Comparison of ENCODE assay signal across 1 cellular context in genomic region chr11:44139565-44140313, GRCh38.
TF ChIP-seq lines count a peak whose summit lies in the region.

No MANE protein-coding gene starts in this region.

TF ChIP-seq in HEK293, 187 proteins besides CTCF, POLR2A, EP300 and RAD21 (continued from another document and continues in another):
- TF ChIP-seq KLF17 (tag by site-specific recombination; IDR thresholded peaks at IDR 0.05) (no peak), ZXDB (tag by site-specific recombination; IDR thresholded peaks at IDR 0.05) (peak; percentile 95), ZNF26 (tag by site-specific recombination; IDR thresholded peaks at IDR 0.05) (no peak), ZFP3 (tag by site-specific recombination; IDR thresholded peaks at IDR 0.05; ENCODE audit: low read depth) (no peak), BCL11A (tag by site-specific recombination; IDR thresholded peaks at IDR 0.05; ENCODE audit: low read depth) (no peak), KLF9 (tag by site-specific recombination; IDR thresholded peaks at IDR 0.05; ENCODE audit: low read depth) (no peak), BCL11B (tag by site-specific recombination; IDR thresholded peaks at IDR 0.05; ENCODE audit: low read depth) (no peak), ZNF114 (tag by site-specific recombination; IDR thresholded peaks at IDR 0.05) (no peak), ZSCAN16 (tag by site-specific recombination; IDR thresholded peaks at IDR 0.05) (no peak), PATZ1 (tag by site-specific recombination; IDR thresholded peaks at IDR 0.05) (no peak), ZNF140 (tag by site-specific recombination; IDR thresholded peaks at IDR 0.05) (no peak), ZNF518A (tag by site-specific recombination; conservative IDR thresholded peaks at IDR 0.05; ENCODE audit: low read depth) (no peak), ZBTB49 (tag by site-specific recombination; IDR thresholded peaks at IDR 0.05; ENCODE audit: low read depth) (no peak), ZNF645 (tag by site-specific recombination; IDR thresholded peaks at IDR 0.05) (no peak), ZNF792 (tag by site-specific recombination; IDR thresholded peaks at IDR 0.05) (no peak), ZNF776 (tag by site-specific recombination; IDR thresholded peaks at IDR 0.05; ENCODE audit: borderline replicate concordance) (no peak), HOXD13 (CRISPR knock-in tag; IDR thresholded peaks at IDR 0.05; ENCODE audit: borderline replicate concordance) (peak; percentile 68; the same call in 1 of the 2 replicates), ZNF416 (tag by site-specific recombination; IDR thresholded peaks at IDR 0.05) (no peak), ZNF544 (tag by site-specific recombination; IDR thresholded peaks at IDR 0.05) (no peak), ZNF76 (tag by site-specific recombination; IDR thresholded peaks at IDR 0.05; ENCODE audit: borderline replicate concordance, low read depth) (no peak), ZNF341 (tag by site-specific recombination; IDR thresholded peaks at IDR 0.05; ENCODE audit: low read depth) (0 out of 2 replicates have a peak, but pooled peaks have one; percentile 51), ZNF654 (tag by site-specific recombination; IDR thresholded peaks at IDR 0.05; ENCODE audit: low read depth) (no peak), ZNF639 (tag by site-specific recombination; IDR thresholded peaks at IDR 0.05) (no peak), ZNF830 (tag by site-specific recombination; IDR thresholded peaks at IDR 0.05; ENCODE audit: low read depth) (no peak), KLF8 (tag by site-specific recombination; IDR thresholded peaks at IDR 0.05) (no peak), KLF7 (tag by site-specific recombination; IDR thresholded peaks at IDR 0.05; ENCODE audit: borderline replicate concordance) (no peak; the same call in 1 of the 2 replicates), ZSCAN5A (tag by site-specific recombination; IDR thresholded peaks at IDR 0.05) (no peak), ZNF530 (tag by site-specific recombination; IDR thresholded peaks at IDR 0.05; ENCODE audit: low read depth) (no peak), ZBTB8A (tag by site-specific recombination; IDR thresholded peaks at IDR 0.05) (peak; percentile 54), ZNF391 (tag by site-specific recombination; IDR thresholded peaks at IDR 0.05; ENCODE audit: borderline replicate concordance, low read depth) (no peak), ZNF488 (tag by site-specific recombination; IDR thresholded peaks at IDR 0.05) (peak; percentile 81), ZNF558 (tag by site-specific recombination; IDR thresholded peaks at IDR 0.05) (no peak), GLIS1 (tag by site-specific recombination; IDR thresholded peaks at IDR 0.05) (0 out of 2 replicates have a peak, but pooled peaks have one; percentile 29), GFI1B (tag by site-specific recombination; IDR thresholded peaks at IDR 0.05) (no peak), ZNF350 (tag by site-specific recombination; IDR thresholded peaks at IDR 0.05) (no peak), KLF1 (tag by site-specific recombination; IDR thresholded peaks at IDR 0.05) (no peak), ZNF677 (tag by site-specific recombination; IDR thresholded peaks at IDR 0.05) (no peak), ZNF621 (tag by site-specific recombination; IDR thresholded peaks at IDR 0.05) (no peak), ZBTB48 (tag by site-specific recombination; IDR thresholded peaks at IDR 0.05) (no peak), WT1 (tag by site-specific recombination; IDR thresholded peaks at IDR 0.05) (no peak), OSR2 (tag by site-specific recombination; IDR thresholded peaks at IDR 0.05) (peak; percentile 94), ZNF501 (tag by site-specific recombination; IDR thresholded peaks at IDR 0.05) (no peak), SP2 (tag by site-specific recombination; IDR thresholded peaks at IDR 0.05) (no peak), ZBTB21 (tag by site-specific recombination; IDR thresholded peaks at IDR 0.05) (no peak), SP7 (tag by site-specific recombination; IDR thresholded peaks at IDR 0.05) (no peak), PBX3 (CRISPR knock-in tag; IDR thresholded peaks at IDR 0.05) (no peak), ZNF302 (tag by site-specific recombination; IDR thresholded peaks at IDR 0.05; ENCODE audit: low read depth) (no peak)
